Comparison of ENCODE assay signal across 26 cellular contexts in genomic region chr22:30113494-30113893, GRCh38. TPM values are rescaled to one million over a fixed set of nuclear protein-coding genes. Genes with fewer than 3 reads are reported as not detected.
"Had no signal": no experiment of that assay in that cellular context is flagged by ENCODE, and none has a peak within 500 bp of the region (broad histone marks: within the 10 kb centered on the region; RNA-seq: fewer than 3 reads in every experiment).

No MANE protein-coding gene starts in this region.

- H3K27ac ChIP-seq: esophagus muscularis mucosa, gastrocnemius medialis, hepatocyte, right atrium auricular region, stomach, thyroid gland, upper lobe of left lung, VCaP had no signal

- DNase-seq: activated CD4-positive, alpha-beta memory T cell treated with anti-CD3 and anti-CD28 coated beads for 36 hours; activated CD4-positive, alpha-beta T cell treated with anti-CD3 and anti-CD28 coated beads for 4 hours; activated CD8-positive, alpha-beta memory T cell treated with anti-CD3 and anti-CD28 coated beads, Interleukin-2, amount 50 U/mL, for 4 hours; activated gamma-delta T cell; activated T-cell treated with anti-CD3 and anti-CD28 coated beads, Interleukin-2, amount 50 U/mL, for 1 hour; anterior cingulate cortex; dermis blood vessel endothelial cell; effector CD4-positive, alpha-beta T cell; gastrocnemius medialis; islet precursor cell; left cardiac atrium; left ventricle myocardium superior; naive B cell; nephron progenitor cell; nucleus accumbens; stimulated activated CD4-positive, alpha-beta T cell treated with anti-CD3 and anti-CD28 coated beads, Interleukin-15, amount 100 ng/mL, for 24 hours; stimulated activated CD4-positive, alpha-beta T cell treated with anti-CD3 and anti-CD28 coated beads, Interleukin-2, amount 100 ng/mL, for 24 hours; stimulated activated naive B cell treated with anti-CD40 and anti-IgM and Interleukin-4, amounts not matched to agents 10 μg/mL and 1 μg/mL and 100 μg/mL, for 72 hours; stomach; thyroid gland; upper lobe of left lung had no signal

- H3K36me3 ChIP-seq: esophagus muscularis mucosa, gastrocnemius medialis, right atrium auricular region, stomach, thyroid gland, upper lobe of left lung had no signal

- H3K27me3 ChIP-seq: esophagus muscularis mucosa, gastrocnemius medialis, hepatocyte, right atrium auricular region, stomach, thyroid gland, upper lobe of left lung had no signal

- FAIRE-seq: bronchial epithelial cell had no signal

- H3K79me2 ChIP-seq: hepatocyte had no signal

- H3K4me1 ChIP-seq: esophagus muscularis mucosa, gastrocnemius medialis, right atrium auricular region, stomach, thyroid gland, upper lobe of left lung had no signal

- ATAC-seq: gastrocnemius medialis; left cardiac atrium; left ventricle myocardium superior; stimulated activated naive B cell treated with anti-CD40 and anti-IgM and Interleukin-4, amounts not matched to agents 10 μg/mL and 1 μg/mL and 100 μg/mL, for 72 hours had no signal

- H2AFZ ChIP-seq: hepatocyte had no signal

- H3K9me3 ChIP-seq: esophagus muscularis mucosa, gastrocnemius medialis, right atrium auricular region, stomach, thyroid gland, upper lobe of left lung had no signal

- H3K4me3 ChIP-seq: esophagus muscularis mucosa, gastrocnemius medialis, hepatocyte, right atrium auricular region, stomach, thyroid gland, upper lobe of left lung had no signal

- H3K4me2 ChIP-seq: hepatocyte had no signal

RNA-seq across cellular contexts. Expression of gene HORMAD2, which starts 33.2 kb away (rescaled TPM):
- polyA plus RNA-seq: hepatocyte, stomach had no signal
